In genomic region chr14:90397401-90398314, GRCh38 we compare ENCODE assay signal across 9 cellular contexts. TPM values are rescaled to one million over a fixed set of nuclear protein-coding genes. Genes with fewer than 3 reads are reported as not detected.
DNase-seq lines count a peak whose midpoint lies in the region; ATAC-seq, FAIRE-seq and TF ChIP-seq lines count a peak whose summit lies in the region.
"Had no signal": no experiment of that assay in that cellular context is flagged by ENCODE, and none has a peak within 500 bp of the region (broad histone marks: within the 10 kb centered on the region; RNA-seq: fewer than 3 reads in every experiment).

No MANE protein-coding gene starts in this region.

- no peak overlapping the region for H2AK5ac ChIP-seq in trophoblast cell (ENCODE audit: low read length)

- H3K9me3 Mint-ChIP-seq in activated naive CD4-positive, alpha-beta T cell treated with anti-CD3 and anti-CD28 coated beads, Interleukin-2, amount 50 U/mL, for 72 hours = no peaks in the 10 kb centered on the region

- H4K20me1 ChIP-seq in BLaER1 = peaks cover 49% of the 10 kb centered on the region

- ATAC-seq in HG03520 (IDR thresholded peaks at IDR 0.05; ENCODE audit: unreplicated experiment) (peak; percentile 16), SK-N-SH treated with all-trans-retinoic acid at 6 μM for 48 hours (peak; percentile 58)
- ATAC-seq in activated naive CD4-positive, alpha-beta T cell treated with anti-CD3 and anti-CD28 coated beads, Interleukin-2, amount 50 U/mL, for 72 hours = peak; percentile 45

- H3K27me3 ChIP-seq in BLaER1 = no peaks in the 10 kb centered on the region
- no peaks in the 10 kb centered on the region for H3K27me3 ChIP-seq in cardiac muscle cell
- H3K27me3 ChIP-seq in trophoblast cell (ENCODE audit: insufficient read depth, low read length) = no peaks in the 10 kb centered on the region

- no CpG with 5 or more reads among the region's 91 CpGs for WGBS in trophoblast cell (ENCODE audit: extremely low coverage, insufficient coverage, insufficient read length)

- H3K79me1 ChIP-seq in trophoblast cell (ENCODE audit: low read length) = peaks cover 9% of the 10 kb centered on the region

- TF ChIP-seq CTCF in cardiac muscle cell (IDR thresholded peaks at IDR 0.05; ENCODE audit: low read depth, low read length) = no peak

- H4K91ac ChIP-seq in trophoblast cell (ENCODE audit: low read depth, low read length) = peak overlapping the region; percentile 70

- no peak for FAIRE-seq in GM19239 (lab: Jason Lieb, UNC)
- FAIRE-seq: TTC549 had no signal

- no peak overlapping the region for H3K23ac ChIP-seq in trophoblast cell (ENCODE audit: low read length)

- H4K12ac ChIP-seq in trophoblast cell (ENCODE audit: low read depth, low read length) = peak overlapping the region; percentile 76

- H3K27ac ChIP-seq in BLaER1 (peak overlapping the region; percentile 85), cardiac muscle cell (no peak overlapping the region), trophoblast cell (ENCODE audit: low read depth, low read length) (peak overlapping the region; percentile 66)

- H3K14ac ChIP-seq in trophoblast cell (ENCODE audit: low read length) = peak overlapping the region; percentile 57

- DNase-seq in GM19239 (ENCODE audit: insufficient read length, low spot score) (peak; percentile 32), cardiac muscle cell (ENCODE audit: low read depth in 1 of 2, low spot score in 1 of 2) (peak; percentile 45 to 57), trophoblast cell (peak; percentile 61 to 67), ureter (ENCODE audit: low spot score) (peak; percentile 64)
- DNase-seq in activated naive CD4-positive, alpha-beta T cell treated with anti-CD3 and anti-CD28 coated beads, Interleukin-2, amount 50 U/mL, for 72 hours (ENCODE audit: low spot score in 2 of 2) = peak; percentile 61 to 75

- H3K9me3 ChIP-seq in BLaER1 = no peaks in the 10 kb centered on the region
- H3K9me3 ChIP-seq in cardiac muscle cell (ENCODE audit: low read depth) = no peaks in the 10 kb centered on the region
- no peaks in the 10 kb centered on the region for H3K9me3 ChIP-seq in trophoblast cell (ENCODE audit: insufficient read depth, low read depth, low read length)

- peaks cover 44% of the 10 kb centered on the region for H3K4me1 ChIP-seq in BLaER1
- H3K4me1 ChIP-seq in cardiac muscle cell (ENCODE audit: low read depth) = peaks cover 3% of the 10 kb centered on the region
- peaks cover 0 to 5% of the 10 kb centered on the region in 2 experiments for H3K4me1 ChIP-seq in trophoblast cell (ENCODE audit: control insufficient read depth in 1 of 2, insufficient read depth in 2 of 2, low read length in 2 of 2)

- H3K36me3 Mint-ChIP-seq in activated naive CD4-positive, alpha-beta T cell treated with anti-CD3 and anti-CD28 coated beads, Interleukin-2, amount 50 U/mL, for 72 hours = peaks cover 32 to 41% of the 10 kb centered on the region in 2 donors

- no peak overlapping the region for H2BK12ac ChIP-seq in trophoblast cell (ENCODE audit: low read length)

- no peak overlapping the region for H4K8ac ChIP-seq in trophoblast cell (ENCODE audit: low read depth, low read length)

- H2BK120ac ChIP-seq in trophoblast cell (ENCODE audit: insufficient read depth, low read length, poor library complexity) = peak overlapping the region; percentile 60

- H3K36me3 ChIP-seq in BLaER1 (peaks cover 24% of the 10 kb centered on the region), cardiac muscle cell (peaks cover 18% of the 10 kb centered on the region), trophoblast cell (ENCODE audit: control insufficient read depth in 1 of 2, insufficient read depth in 2 of 2, low read length in 2 of 2) (peaks cover 10 to 19% of the 10 kb centered on the region in 2 experiments)

- peak overlapping the region; percentile 93 for H3K4ac ChIP-seq in trophoblast cell (ENCODE audit: low read depth, low read length)

- H3K27ac Mint-ChIP-seq in activated naive CD4-positive, alpha-beta T cell treated with anti-CD3 and anti-CD28 coated beads, Interleukin-2, amount 50 U/mL, for 72 hours = peak overlapping the region; percentile 75 to 96

- H3K9ac ChIP-seq in BLaER1 (peak overlapping the region; percentile 94), trophoblast cell (ENCODE audit: low read length) (peak overlapping the region; percentile 85)

- H2BK5ac ChIP-seq in trophoblast cell (ENCODE audit: low read depth, low read length, poor library complexity) = no peak overlapping the region

- H3K18ac ChIP-seq in trophoblast cell (ENCODE audit: low read length) = peak overlapping the region; percentile 81

- H2AFZ ChIP-seq in trophoblast cell (ENCODE audit: insufficient read depth, low read length, poor library complexity) = peak overlapping the region; percentile 83

- peak overlapping the region; percentile 85 for H3K4me3 ChIP-seq in BLaER1
- H3K4me3 ChIP-seq in cardiac muscle cell = peak overlapping the region; percentile 94
- H3K4me3 ChIP-seq in trophoblast cell (ENCODE audit: low read depth, low read length) = peak overlapping the region; percentile 97

- H3K79me2 ChIP-seq in trophoblast cell (ENCODE audit: control insufficient read depth, insufficient read depth, low read length, poor library complexity) = peaks cover 18% of the 10 kb centered on the region

- H3K4me2 ChIP-seq in BLaER1 (peak overlapping the region; percentile 84), trophoblast cell (ENCODE audit: low read length) (peak overlapping the region; percentile 79)

TF ChIP-seq in SK-N-SH treated with all-trans-retinoic acid at 6 μM for 48 hours, 23 proteins besides CTCF, POLR2A, EP300 and RAD21 (continues in another document):
- TF ChIP-seq, protein P1, sequence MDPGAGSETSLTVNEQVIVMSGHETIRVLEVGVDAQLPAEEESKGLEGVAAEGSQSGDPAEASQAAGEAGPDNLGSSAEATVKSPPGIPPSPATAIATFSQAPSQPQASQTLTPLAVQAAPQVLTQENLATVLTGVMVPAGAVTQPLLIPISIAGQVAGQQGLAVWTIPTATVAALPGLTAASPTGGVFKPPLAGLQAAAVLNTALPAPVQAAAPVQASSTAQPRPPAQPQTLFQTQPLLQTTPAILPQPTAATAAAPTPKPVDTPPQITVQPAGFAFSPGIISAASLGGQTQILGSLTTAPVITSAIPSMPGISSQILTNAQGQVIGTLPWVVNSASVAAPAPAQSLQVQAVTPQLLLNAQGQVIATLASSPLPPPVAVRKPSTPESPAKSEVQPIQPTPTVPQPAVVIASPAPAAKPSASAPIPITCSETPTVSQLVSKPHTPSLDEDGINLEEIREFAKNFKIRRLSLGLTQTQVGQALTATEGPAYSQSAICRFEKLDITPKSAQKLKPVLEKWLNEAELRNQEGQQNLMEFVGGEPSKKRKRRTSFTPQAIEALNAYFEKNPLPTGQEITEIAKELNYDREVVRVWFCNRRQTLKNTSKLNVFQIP (CRISPR knock-in tag; IDR thresholded peaks at IDR 0.05; ENCODE audit: borderline replicate concordance, low read depth) = no peak
- TF ChIP-seq RARB (CRISPR knock-in tag; IDR thresholded peaks at IDR 0.05) (no peak), CREB5 (CRISPR knock-in tag; IDR thresholded peaks at IDR 0.05; ENCODE audit: low read depth) (no peak), TSHZ2 (CRISPR knock-in tag; IDR thresholded peaks at IDR 0.05) (no peak), PPARA (CRISPR knock-in tag; IDR thresholded peaks at IDR 0.05; ENCODE audit: borderline replicate concordance) (no peak)

RNA-seq across cellular contexts. Expression of gene CALM1, which starts 0.8 kb away (rescaled TPM):
- 100 to 1,000 TPM; 354 to 402 TPM for total RNA-seq in activated naive CD4-positive, alpha-beta T cell treated with anti-CD3 and anti-CD28 coated beads, Interleukin-2, amount 50 U/mL, for 72 hours
- 65.6 and 74.6 TPM in 2 replicates for total RNA-seq in cardiac muscle cell
- polyA plus RNA-seq in cardiac muscle cell = 174 and 236 TPM in 2 replicates
- 518 and 520 TPM in 2 replicates for polyA plus RNA-seq in trophoblast cell (2013)
- total RNA-seq in ureter = 335 TPM
